22 cellular contexts compared by ENCODE assay signal in genomic region chr16:14148569-14148968, GRCh38.
A peak's percentile ranks its signal among the peaks of the same experiment; 100 is the strongest.
DNase-seq lines count a peak whose midpoint lies in the region; ATAC-seq and TF ChIP-seq lines count a peak whose summit lies in the region.
"Had no signal": no experiment of that assay in that cellular context is flagged by ENCODE, and none has a peak within 500 bp of the region (broad histone marks: within the 10 kb centered on the region; RNA-seq: fewer than 3 reads in every experiment).

No MANE protein-coding gene starts in this region.

- H3K4me1 Mint-ChIP-seq in chondrocyte (ENCODE audit: low read depth) (peaks cover 64% of the 10 kb centered on the region), osteocyte (ENCODE audit: unreplicated experiment) (peaks cover 38% of the 10 kb centered on the region)
- H3K4me1 Mint-ChIP-seq: activated naive CD8-positive, alpha-beta T cell treated with anti-CD3 and anti-CD28 coated beads, Interleukin-2, amount 50 U/mL, for 24 hours; T-helper 17 cell had no signal

- no peak overlapping the region for H3K4me3 ChIP-seq in NB4 (ENCODE audit: low read depth, low read length)
- H3K4me3 ChIP-seq: pancreas, tibial nerve had no signal

- no peaks in the 10 kb centered on the region for H3K36me3 Mint-ChIP-seq in chondrocyte (ENCODE audit: low read depth)
- H3K36me3 Mint-ChIP-seq in osteocyte (ENCODE audit: unreplicated experiment) = peaks cover 4% of the 10 kb centered on the region

- H3K4me3 Mint-ChIP-seq in chondrocyte (ENCODE audit: unreplicated experiment) = no peak overlapping the region
- H3K4me3 Mint-ChIP-seq in osteocyte (ENCODE audit: unreplicated experiment) = no peak overlapping the region
- H3K4me3 Mint-ChIP-seq: activated naive CD8-positive, alpha-beta T cell treated with anti-CD3 and anti-CD28 coated beads, Interleukin-2, amount 50 U/mL, for 24 hours; CD4-positive, alpha-beta T cell; dendritic cell treated with granulocyte-macrophage colony-stimulating factor and Interleukin-4, amounts not matched to agents 40 ng/mL and 50 ng/mL, for 4 days; naive thymus-derived CD8-positive, alpha-beta T cell; stimulated activated naive B cell treated with anti-CD40 and anti-IgM and Interleukin-4, amounts not matched to agents 10 μg/mL and 1 μg/mL and 100 μg/mL, for 72 hours; T-helper 17 cell had no signal

- ATAC-seq in HG03097 (IDR thresholded peaks at IDR 0.05; ENCODE audit: low FRiP score, unreplicated experiment) = no peak
- ATAC-seq: activated naive CD8-positive, alpha-beta T cell treated with anti-CD3 and anti-CD28 coated beads, Interleukin-2, amount 50 U/mL, for 24 hours; naive thymus-derived CD8-positive, alpha-beta T cell; stimulated activated naive B cell treated with anti-CD40 and anti-IgM and Interleukin-4, amounts not matched to agents 10 μg/mL and 1 μg/mL and 100 μg/mL, for 72 hours; T-helper 17 cell had no signal

- peak; percentile 13 for DNase-seq in Daoy (ENCODE audit: low read depth)
- peak; percentile 3 for DNase-seq in NB4 (ENCODE audit: low read depth)
- no peak for DNase-seq in chondrocyte (ENCODE audit: low spot score)
- DNase-seq in osteocyte (ENCODE audit: extremely low spot score, unreplicated experiment) = no peak
- DNase-seq in cardiac septum (ENCODE audit: low spot score) = no peak
- no peak for DNase-seq in AG08395 (ENCODE audit: low spot score)
- DNase-seq in foreskin melanocyte = no peak
- DNase-seq: activated CD8-positive, alpha-beta memory T cell treated with anti-CD3 and anti-CD28 coated beads, Interleukin-2, amount 50 U/mL, for 4 hours; activated effector memory CD4-positive, alpha-beta T cell treated with Interleukin-2 at 50 U/mL for 16 hours; activated naive CD8-positive, alpha-beta T cell treated with anti-CD3 and anti-CD28 coated beads, Interleukin-2, amount 50 U/mL, for 24 hours; CD4-positive, alpha-beta T cell; MM.1S; naive thymus-derived CD8-positive, alpha-beta T cell; NCI-H1694; NCI-H226; pancreas; stimulated activated CD4-positive, alpha-beta T cell treated with anti-CD3 and anti-CD28 coated beads, Interleukin-1b, Interleukin-23, amount 100 ng/mL, for 48 hours; stimulated activated naive B cell treated with anti-CD40 and anti-IgM and Interleukin-4, amounts not matched to agents 10 μg/mL and 1 μg/mL and 100 μg/mL, for 72 hours; T-helper 17 cell had no signal

- no peak for TF ChIP-seq CTCF in NB4 (IDR thresholded peaks at IDR 0.05; ENCODE audit: low read depth, low read length)
- no peak for TF ChIP-seq CTCF in chondrocyte (IDR thresholded peaks at IDR 0.05)
- no peak for TF ChIP-seq CTCF in osteocyte (IDR thresholded peaks at IDR 0.05)

- intact Hi-C loops in cardiac septum (cut with DNase I) = no loop called here

- H3K27ac Mint-ChIP-seq in chondrocyte (ENCODE audit: unreplicated experiment) (peak overlapping the region; percentile 91), osteocyte (ENCODE audit: unreplicated experiment) (peak overlapping the region; percentile 53)
- H3K27ac Mint-ChIP-seq: activated naive CD8-positive, alpha-beta T cell treated with anti-CD3 and anti-CD28 coated beads, Interleukin-2, amount 50 U/mL, for 24 hours; CD4-positive, alpha-beta T cell; dendritic cell treated with granulocyte-macrophage colony-stimulating factor and Interleukin-4, amounts not matched to agents 40 ng/mL and 50 ng/mL, for 4 days; naive thymus-derived CD8-positive, alpha-beta T cell; stimulated activated naive B cell treated with anti-CD40 and anti-IgM and Interleukin-4, amounts not matched to agents 10 μg/mL and 1 μg/mL and 100 μg/mL, for 72 hours; T-helper 17 cell had no signal

- no peaks in the 10 kb centered on the region for H3K9me3 Mint-ChIP-seq in chondrocyte (ENCODE audit: low read depth)
- no peaks in the 10 kb centered on the region for H3K9me3 Mint-ChIP-seq in osteocyte (ENCODE audit: unreplicated experiment)
- H3K9me3 Mint-ChIP-seq: activated naive CD8-positive, alpha-beta T cell treated with anti-CD3 and anti-CD28 coated beads, Interleukin-2, amount 50 U/mL, for 24 hours; CD4-positive, alpha-beta T cell; dendritic cell treated with granulocyte-macrophage colony-stimulating factor and Interleukin-4, amounts not matched to agents 40 ng/mL and 50 ng/mL, for 4 days; naive thymus-derived CD8-positive, alpha-beta T cell; stimulated activated naive B cell treated with anti-CD40 and anti-IgM and Interleukin-4, amounts not matched to agents 10 μg/mL and 1 μg/mL and 100 μg/mL, for 72 hours had no signal

- H3K27me3 Mint-ChIP-seq in chondrocyte (ENCODE audit: low read depth) (no peaks in the 10 kb centered on the region), osteocyte (ENCODE audit: unreplicated experiment) (no peaks in the 10 kb centered on the region)
- H3K27me3 Mint-ChIP-seq: activated naive CD8-positive, alpha-beta T cell treated with anti-CD3 and anti-CD28 coated beads, Interleukin-2, amount 50 U/mL, for 24 hours; CD4-positive, alpha-beta T cell; dendritic cell treated with granulocyte-macrophage colony-stimulating factor and Interleukin-4, amounts not matched to agents 40 ng/mL and 50 ng/mL, for 4 days; naive thymus-derived CD8-positive, alpha-beta T cell; stimulated activated naive B cell treated with anti-CD40 and anti-IgM and Interleukin-4, amounts not matched to agents 10 μg/mL and 1 μg/mL and 100 μg/mL, for 72 hours; T-helper 17 cell had no signal

- TF ChIP-seq POLR2A in NB4 (IDR thresholded peaks at IDR 0.05; ENCODE audit: extremely low read depth, insufficient read length) = no peak

Comparison
In these comparisons a context has a peak if more than half of its experiments do, and no peak if none do; other contexts are left out.
1. DNase-seq: peak in Daoy (single experiment) and NB4 (single experiment); none in chondrocyte (single experiment), osteocyte (single experiment), cardiac septum (single experiment), AG08395 (single experiment) and foreskin melanocyte (single experiment).